ENCODE assay signal across 1 cellular context in the genomic region with DNA sequence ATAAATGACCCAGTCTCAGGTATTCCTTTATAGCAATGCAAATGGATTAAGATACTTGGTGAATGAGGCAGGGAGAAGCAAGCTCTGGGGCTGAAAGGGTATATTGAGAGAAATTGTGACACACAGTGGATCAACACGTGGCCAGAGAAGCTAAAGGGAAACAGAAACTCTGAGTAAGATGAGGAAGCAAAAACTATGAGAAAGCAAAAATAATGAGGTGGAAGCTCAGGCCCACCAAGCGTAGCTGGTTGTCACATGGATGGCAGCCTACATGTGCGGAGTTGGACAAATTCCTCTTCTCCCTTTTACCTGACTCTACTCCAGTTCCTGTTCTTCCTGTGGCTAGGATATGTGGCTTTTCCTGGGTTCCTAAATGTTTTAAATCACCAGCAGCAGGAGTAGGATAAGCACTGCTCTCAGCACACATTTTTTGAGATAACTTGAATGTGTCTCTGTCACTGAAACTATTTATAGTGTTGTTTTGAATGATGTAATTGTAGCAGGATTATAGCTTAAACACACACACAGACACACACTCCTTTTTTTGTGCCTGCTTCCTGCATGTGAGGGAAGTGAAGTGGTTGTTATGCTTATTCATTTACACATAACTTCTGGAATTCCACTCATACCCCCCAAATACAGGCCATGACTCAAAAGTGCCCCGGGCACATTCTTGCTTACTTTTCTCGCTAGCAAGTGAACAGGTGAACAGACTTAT.
A peak's percentile ranks its signal among the peaks of the same experiment; 100 is the strongest.
TF ChIP-seq lines count a peak whose summit lies in the region.

No MANE protein-coding gene starts in this region.

TF ChIP-seq in K562, 482 proteins besides CTCF, POLR2A, EP300 and RAD21 (continued from another document and continues in another):
- TF ChIP-seq, protein P1, sequence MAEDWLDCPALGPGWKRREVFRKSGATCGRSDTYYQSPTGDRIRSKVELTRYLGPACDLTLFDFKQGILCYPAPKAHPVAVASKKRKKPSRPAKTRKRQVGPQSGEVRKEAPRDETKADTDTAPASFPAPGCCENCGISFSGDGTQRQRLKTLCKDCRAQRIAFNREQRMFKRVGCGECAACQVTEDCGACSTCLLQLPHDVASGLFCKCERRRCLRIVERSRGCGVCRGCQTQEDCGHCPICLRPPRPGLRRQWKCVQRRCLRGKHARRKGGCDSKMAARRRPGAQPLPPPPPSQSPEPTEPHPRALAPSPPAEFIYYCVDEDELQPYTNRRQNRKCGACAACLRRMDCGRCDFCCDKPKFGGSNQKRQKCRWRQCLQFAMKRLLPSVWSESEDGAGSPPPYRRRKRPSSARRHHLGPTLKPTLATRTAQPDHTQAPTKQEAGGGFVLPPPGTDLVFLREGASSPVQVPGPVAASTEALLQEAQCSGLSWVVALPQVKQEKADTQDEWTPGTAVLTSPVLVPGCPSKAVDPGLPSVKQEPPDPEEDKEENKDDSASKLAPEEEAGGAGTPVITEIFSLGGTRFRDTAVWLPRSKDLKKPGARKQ (CRISPR knock-in tag; IDR thresholded peaks at IDR 0.05), result no peak
- TF ChIP-seq, protein P2, sequence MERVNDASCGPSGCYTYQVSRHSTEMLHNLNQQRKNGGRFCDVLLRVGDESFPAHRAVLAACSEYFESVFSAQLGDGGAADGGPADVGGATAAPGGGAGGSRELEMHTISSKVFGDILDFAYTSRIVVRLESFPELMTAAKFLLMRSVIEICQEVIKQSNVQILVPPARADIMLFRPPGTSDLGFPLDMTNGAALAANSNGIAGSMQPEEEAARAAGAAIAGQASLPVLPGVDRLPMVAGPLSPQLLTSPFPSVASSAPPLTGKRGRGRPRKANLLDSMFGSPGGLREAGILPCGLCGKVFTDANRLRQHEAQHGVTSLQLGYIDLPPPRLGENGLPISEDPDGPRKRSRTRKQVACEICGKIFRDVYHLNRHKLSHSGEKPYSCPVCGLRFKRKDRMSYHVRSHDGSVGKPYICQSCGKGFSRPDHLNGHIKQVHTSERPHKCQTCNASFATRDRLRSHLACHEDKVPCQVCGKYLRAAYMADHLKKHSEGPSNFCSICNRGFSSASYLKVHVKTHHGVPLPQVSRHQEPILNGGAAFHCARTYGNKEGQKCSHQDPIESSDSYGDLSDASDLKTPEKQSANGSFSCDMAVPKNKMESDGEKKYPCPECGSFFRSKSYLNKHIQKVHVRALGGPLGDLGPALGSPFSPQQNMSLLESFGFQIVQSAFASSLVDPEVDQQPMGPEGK (CRISPR knock-in tag; IDR thresholded peaks at IDR 0.05; ENCODE audit: borderline replicate concordance), result 0 out of 2 replicates have a peak, but pooled peaks have one; percentile 28
- TF ChIP-seq SPI1 (IDR thresholded peaks at IDR 0.05; ENCODE audit: borderline replicate concordance, low read depth, low read length) (peak; percentile 37; the same call in 1 of the 2 replicates), LCOR (CRISPR knock-in tag; IDR thresholded peaks at IDR 0.05) (peak; percentile 50; the same call in 1 of the 2 replicates), ZNF354B (CRISPR knock-in tag; IDR thresholded peaks at IDR 0.05) (peak; percentile 86), JUND (IDR thresholded peaks at IDR 0.05; ENCODE audit: borderline replicate concordance, low read depth, low read length) (no peak), JUND (tag; IDR thresholded peaks at IDR 0.05; ENCODE audit: borderline replicate concordance, low read depth, low read length) (peak; percentile 84; the same call in 2 of the 3 replicates), C11orf30 (IDR thresholded peaks at IDR 0.05; ENCODE audit: low read depth) (peak; percentile 62; the same call in 1 of the 2 replicates), DPF2 (IDR thresholded peaks at IDR 0.05) (peak; percentile 35; the same call in 1 of the 2 replicates), ZNF589 (CRISPR knock-in tag; IDR thresholded peaks at IDR 0.05; ENCODE audit: low read depth) (no peak), TCF3 (CRISPR knock-in tag; IDR thresholded peaks at IDR 0.05) (peak; percentile 76), BACH1 (tag; IDR thresholded peaks at IDR 0.05) (peak; percentile 66; the same call in 1 of the 2 replicates), HNRNPUL1 (IDR thresholded peaks at IDR 0.05; ENCODE audit: low read length) (no peak), NFE2 (IDR thresholded peaks at IDR 0.05; ENCODE audit: low read depth) (peak; percentile 63), DIDO1 (tag; IDR thresholded peaks at IDR 0.05; ENCODE audit: low read depth) (peak; percentile 40), ZNF311 (CRISPR knock-in tag; IDR thresholded peaks at IDR 0.05) (0 out of 2 replicates have a peak, but pooled peaks have one; percentile 11), KHSRP (IDR thresholded peaks at IDR 0.05) (no peak), ATF1 (CRISPR knock-in tag; IDR thresholded peaks at IDR 0.05) (no peak), ATF1 (tag; IDR thresholded peaks at IDR 0.05) (peak; percentile 49), TRIM24 (IDR thresholded peaks at IDR 0.05) (0 out of 4 replicates have a peak, but pooled peaks of 1 of the 2 experiments have one; percentile 15), ZFX (CRISPR knock-in tag; IDR thresholded peaks at IDR 0.05) (peak; percentile 57; the same call in 1 of the 2 replicates), SMARCA4 (IDR thresholded peaks at IDR 0.05) (peak; percentile 51; the same call in 1 of the 2 replicates), ZBTB17 (CRISPR knock-in tag; IDR thresholded peaks at IDR 0.05) (0 out of 2 replicates have a peak, but pooled peaks have one; percentile 35), ZSCAN32 (CRISPR knock-in tag; IDR thresholded peaks at IDR 0.05) (0 out of 2 replicates have a peak, but pooled peaks have one; percentile 33), BCOR (IDR thresholded peaks at IDR 0.05) (no peak), U2AF1 (optimal IDR thresholded peaks at IDR 0.05; ENCODE audit: low read depth, low read length) (no peak), CBFA2T3 (IDR thresholded peaks at IDR 0.05) (peak; percentile 36; the same call in 1 of the 2 replicates), ZNF507 (tag; conservative IDR thresholded peaks at IDR 0.05) (peak; percentile 83), NRF1 (conservative IDR thresholded peaks at IDR 0.05 in 1 of 2, IDR thresholded peaks at IDR 0.05 in 1 of 2) (0 out of 4 replicates have a peak, but pooled peaks of 1 of the 2 experiments have one; percentile 10), HDAC1 (IDR thresholded peaks at IDR 0.05) (peak in 1 of 2 experiments; percentile 55; a peak in 1 of 4 replicates), L3MBTL2 (IDR thresholded peaks at IDR 0.05) (peak; percentile 81)
- TF ChIP-seq, protein P3, sequence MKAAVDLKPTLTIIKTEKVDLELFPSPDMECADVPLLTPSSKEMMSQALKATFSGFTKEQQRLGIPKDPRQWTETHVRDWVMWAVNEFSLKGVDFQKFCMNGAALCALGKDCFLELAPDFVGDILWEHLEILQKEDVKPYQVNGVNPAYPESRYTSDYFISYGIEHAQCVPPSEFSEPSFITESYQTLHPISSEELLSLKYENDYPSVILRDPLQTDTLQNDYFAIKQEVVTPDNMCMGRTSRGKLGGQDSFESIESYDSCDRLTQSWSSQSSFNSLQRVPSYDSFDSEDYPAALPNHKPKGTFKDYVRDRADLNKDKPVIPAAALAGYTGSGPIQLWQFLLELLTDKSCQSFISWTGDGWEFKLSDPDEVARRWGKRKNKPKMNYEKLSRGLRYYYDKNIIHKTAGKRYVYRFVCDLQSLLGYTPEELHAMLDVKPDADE (conservative IDR thresholded peaks at IDR 0.05; ENCODE audit: control insufficient read depth, low read depth, low read length), result no peak
- TF ChIP-seq, protein P4, sequence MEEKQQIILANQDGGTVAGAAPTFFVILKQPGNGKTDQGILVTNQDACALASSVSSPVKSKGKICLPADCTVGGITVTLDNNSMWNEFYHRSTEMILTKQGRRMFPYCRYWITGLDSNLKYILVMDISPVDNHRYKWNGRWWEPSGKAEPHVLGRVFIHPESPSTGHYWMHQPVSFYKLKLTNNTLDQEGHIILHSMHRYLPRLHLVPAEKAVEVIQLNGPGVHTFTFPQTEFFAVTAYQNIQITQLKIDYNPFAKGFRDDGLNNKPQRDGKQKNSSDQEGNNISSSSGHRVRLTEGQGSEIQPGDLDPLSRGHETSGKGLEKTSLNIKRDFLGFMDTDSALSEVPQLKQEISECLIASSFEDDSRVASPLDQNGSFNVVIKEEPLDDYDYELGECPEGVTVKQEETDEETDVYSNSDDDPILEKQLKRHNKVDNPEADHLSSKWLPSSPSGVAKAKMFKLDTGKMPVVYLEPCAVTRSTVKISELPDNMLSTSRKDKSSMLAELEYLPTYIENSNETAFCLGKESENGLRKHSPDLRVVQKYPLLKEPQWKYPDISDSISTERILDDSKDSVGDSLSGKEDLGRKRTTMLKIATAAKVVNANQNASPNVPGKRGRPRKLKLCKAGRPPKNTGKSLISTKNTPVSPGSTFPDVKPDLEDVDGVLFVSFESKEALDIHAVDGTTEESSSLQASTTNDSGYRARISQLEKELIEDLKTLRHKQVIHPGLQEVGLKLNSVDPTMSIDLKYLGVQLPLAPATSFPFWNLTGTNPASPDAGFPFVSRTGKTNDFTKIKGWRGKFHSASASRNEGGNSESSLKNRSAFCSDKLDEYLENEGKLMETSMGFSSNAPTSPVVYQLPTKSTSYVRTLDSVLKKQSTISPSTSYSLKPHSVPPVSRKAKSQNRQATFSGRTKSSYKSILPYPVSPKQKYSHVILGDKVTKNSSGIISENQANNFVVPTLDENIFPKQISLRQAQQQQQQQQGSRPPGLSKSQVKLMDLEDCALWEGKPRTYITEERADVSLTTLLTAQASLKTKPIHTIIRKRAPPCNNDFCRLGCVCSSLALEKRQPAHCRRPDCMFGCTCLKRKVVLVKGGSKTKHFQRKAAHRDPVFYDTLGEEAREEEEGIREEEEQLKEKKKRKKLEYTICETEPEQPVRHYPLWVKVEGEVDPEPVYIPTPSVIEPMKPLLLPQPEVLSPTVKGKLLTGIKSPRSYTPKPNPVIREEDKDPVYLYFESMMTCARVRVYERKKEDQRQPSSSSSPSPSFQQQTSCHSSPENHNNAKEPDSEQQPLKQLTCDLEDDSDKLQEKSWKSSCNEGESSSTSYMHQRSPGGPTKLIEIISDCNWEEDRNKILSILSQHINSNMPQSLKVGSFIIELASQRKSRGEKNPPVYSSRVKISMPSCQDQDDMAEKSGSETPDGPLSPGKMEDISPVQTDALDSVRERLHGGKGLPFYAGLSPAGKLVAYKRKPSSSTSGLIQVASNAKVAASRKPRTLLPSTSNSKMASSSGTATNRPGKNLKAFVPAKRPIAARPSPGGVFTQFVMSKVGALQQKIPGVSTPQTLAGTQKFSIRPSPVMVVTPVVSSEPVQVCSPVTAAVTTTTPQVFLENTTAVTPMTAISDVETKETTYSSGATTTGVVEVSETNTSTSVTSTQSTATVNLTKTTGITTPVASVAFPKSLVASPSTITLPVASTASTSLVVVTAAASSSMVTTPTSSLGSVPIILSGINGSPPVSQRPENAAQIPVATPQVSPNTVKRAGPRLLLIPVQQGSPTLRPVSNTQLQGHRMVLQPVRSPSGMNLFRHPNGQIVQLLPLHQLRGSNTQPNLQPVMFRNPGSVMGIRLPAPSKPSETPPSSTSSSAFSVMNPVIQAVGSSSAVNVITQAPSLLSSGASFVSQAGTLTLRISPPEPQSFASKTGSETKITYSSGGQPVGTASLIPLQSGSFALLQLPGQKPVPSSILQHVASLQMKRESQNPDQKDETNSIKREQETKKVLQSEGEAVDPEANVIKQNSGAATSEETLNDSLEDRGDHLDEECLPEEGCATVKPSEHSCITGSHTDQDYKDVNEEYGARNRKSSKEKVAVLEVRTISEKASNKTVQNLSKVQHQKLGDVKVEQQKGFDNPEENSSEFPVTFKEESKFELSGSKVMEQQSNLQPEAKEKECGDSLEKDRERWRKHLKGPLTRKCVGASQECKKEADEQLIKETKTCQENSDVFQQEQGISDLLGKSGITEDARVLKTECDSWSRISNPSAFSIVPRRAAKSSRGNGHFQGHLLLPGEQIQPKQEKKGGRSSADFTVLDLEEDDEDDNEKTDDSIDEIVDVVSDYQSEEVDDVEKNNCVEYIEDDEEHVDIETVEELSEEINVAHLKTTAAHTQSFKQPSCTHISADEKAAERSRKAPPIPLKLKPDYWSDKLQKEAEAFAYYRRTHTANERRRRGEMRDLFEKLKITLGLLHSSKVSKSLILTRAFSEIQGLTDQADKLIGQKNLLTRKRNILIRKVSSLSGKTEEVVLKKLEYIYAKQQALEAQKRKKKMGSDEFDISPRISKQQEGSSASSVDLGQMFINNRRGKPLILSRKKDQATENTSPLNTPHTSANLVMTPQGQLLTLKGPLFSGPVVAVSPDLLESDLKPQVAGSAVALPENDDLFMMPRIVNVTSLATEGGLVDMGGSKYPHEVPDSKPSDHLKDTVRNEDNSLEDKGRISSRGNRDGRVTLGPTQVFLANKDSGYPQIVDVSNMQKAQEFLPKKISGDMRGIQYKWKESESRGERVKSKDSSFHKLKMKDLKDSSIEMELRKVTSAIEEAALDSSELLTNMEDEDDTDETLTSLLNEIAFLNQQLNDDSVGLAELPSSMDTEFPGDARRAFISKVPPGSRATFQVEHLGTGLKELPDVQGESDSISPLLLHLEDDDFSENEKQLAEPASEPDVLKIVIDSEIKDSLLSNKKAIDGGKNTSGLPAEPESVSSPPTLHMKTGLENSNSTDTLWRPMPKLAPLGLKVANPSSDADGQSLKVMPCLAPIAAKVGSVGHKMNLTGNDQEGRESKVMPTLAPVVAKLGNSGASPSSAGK (IDR thresholded peaks at IDR 0.05), result peak; percentile 74
- TF ChIP-seq, protein P5, sequence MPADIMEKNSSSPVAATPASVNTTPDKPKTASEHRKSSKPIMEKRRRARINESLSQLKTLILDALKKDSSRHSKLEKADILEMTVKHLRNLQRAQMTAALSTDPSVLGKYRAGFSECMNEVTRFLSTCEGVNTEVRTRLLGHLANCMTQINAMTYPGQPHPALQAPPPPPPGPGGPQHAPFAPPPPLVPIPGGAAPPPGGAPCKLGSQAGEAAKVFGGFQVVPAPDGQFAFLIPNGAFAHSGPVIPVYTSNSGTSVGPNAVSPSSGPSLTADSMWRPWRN (IDR thresholded peaks at IDR 0.05; ENCODE audit: low read depth), result peak; percentile 23; the same call in 1 of the 2 replicates
- TF ChIP-seq, protein P6, sequence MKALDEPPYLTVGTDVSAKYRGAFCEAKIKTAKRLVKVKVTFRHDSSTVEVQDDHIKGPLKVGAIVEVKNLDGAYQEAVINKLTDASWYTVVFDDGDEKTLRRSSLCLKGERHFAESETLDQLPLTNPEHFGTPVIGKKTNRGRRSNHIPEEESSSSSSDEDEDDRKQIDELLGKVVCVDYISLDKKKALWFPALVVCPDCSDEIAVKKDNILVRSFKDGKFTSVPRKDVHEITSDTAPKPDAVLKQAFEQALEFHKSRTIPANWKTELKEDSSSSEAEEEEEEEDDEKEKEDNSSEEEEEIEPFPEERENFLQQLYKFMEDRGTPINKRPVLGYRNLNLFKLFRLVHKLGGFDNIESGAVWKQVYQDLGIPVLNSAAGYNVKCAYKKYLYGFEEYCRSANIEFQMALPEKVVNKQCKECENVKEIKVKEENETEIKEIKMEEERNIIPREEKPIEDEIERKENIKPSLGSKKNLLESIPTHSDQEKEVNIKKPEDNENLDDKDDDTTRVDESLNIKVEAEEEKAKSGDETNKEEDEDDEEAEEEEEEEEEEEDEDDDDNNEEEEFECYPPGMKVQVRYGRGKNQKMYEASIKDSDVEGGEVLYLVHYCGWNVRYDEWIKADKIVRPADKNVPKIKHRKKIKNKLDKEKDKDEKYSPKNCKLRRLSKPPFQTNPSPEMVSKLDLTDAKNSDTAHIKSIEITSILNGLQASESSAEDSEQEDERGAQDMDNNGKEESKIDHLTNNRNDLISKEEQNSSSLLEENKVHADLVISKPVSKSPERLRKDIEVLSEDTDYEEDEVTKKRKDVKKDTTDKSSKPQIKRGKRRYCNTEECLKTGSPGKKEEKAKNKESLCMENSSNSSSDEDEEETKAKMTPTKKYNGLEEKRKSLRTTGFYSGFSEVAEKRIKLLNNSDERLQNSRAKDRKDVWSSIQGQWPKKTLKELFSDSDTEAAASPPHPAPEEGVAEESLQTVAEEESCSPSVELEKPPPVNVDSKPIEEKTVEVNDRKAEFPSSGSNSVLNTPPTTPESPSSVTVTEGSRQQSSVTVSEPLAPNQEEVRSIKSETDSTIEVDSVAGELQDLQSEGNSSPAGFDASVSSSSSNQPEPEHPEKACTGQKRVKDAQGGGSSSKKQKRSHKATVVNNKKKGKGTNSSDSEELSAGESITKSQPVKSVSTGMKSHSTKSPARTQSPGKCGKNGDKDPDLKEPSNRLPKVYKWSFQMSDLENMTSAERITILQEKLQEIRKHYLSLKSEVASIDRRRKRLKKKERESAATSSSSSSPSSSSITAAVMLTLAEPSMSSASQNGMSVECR (CRISPR knock-in tag; IDR thresholded peaks at IDR 0.05), result peak; percentile 72
